ENCODE assay signal across 8 cellular contexts in the genomic region with DNA sequence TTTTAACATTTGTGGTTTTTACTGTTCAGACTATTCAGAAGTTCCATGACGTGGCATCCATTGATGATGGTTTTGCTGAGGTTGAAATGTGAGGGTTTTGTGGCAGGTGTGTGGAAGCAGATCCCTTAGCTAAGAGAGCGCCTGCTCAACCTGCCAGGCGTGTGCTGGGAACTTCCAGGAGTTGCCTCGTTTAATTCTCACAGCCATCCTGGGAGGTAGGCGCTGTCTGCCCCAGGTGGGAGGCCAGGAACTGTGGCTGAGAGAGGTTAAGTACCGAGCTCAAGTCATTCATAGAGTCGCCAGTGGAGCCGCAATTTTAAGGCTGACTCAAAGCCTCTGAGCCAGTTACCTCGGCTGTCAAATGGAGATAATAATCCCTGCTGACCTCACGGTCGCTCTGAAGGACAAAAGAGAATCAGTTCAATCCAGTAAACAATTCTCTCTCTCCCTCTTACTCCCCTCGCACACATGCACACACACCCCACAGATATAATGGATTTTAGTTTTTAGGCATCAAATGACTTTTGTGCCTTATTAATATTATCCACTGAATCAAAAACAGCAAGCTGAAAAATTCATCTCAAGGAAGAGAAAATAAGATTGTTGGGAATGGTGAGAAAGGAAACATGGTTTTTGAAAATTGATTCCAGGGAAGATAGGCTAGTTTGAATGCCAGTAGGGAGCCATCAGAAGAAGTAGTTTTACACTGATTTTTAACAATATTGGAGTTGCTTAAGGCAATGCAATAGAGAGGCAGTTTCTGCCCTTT.
DNase-seq lines count a peak whose midpoint lies in the region; ATAC-seq lines count a peak whose summit lies in the region.

No MANE protein-coding gene starts in this region.

- peak; percentile 83 for DNase-seq in M059J (ENCODE audit: low read depth)
- peak; percentile 16 to 68 for DNase-seq in activated T-helper 1 cell treated with anti-CD3 and anti-CD28 coated beads, Interleukin-2, amount 50 U/mL, for 16 hours (ENCODE audit: low read depth in 1 of 2, low spot score in 1 of 2)
- no peak for DNase-seq in Right ventricle myocardium superior
- peak; percentile 66 to 77 for DNase-seq in stimulated activated CD4-positive, alpha-beta T cell treated with anti-CD3 and anti-CD28 coated beads, Interleukin-15, amount 100 ng/mL, for 48 hours (ENCODE audit: low read depth in 2 of 2)
- DNase-seq in NCI-H1436 treated with DMSO at 0.1 percent for 48 hours (lab: John Stamatoyannopoulos, UW), result no peak
- DNase-seq in anterior cingulate cortex (lab: John Stamatoyannopoulos, UW), result no peak
- no peak for DNase-seq in RPMI8226

- ATAC-seq in GM18870 (IDR thresholded peaks at IDR 0.05; ENCODE audit: unreplicated experiment), result peak; percentile 25
- ATAC-seq in Right ventricle myocardium superior (ENCODE audit: poor library complexity), result peak; percentile 14

- intact Hi-C loops in Right ventricle myocardium superior (cut with DNase I), result no loop called here

Comparison
In these comparisons a context has a peak if more than half of its experiments do, and no peak if none do; other contexts are left out.
1. DNase-seq: peak in M059J (single experiment), activated T-helper 1 cell treated with anti-CD3 and anti-CD28 coated beads, Interleukin-2, amount 50 U/mL, for 16 hours (2 of 2) and stimulated activated CD4-positive, alpha-beta T cell treated with anti-CD3 and anti-CD28 coated beads, Interleukin-15, amount 100 ng/mL, for 48 hours (2 of 2); none in Right ventricle myocardium superior (single experiment), NCI-H1436 treated with DMSO at 0.1 percent for 48 hours (single experiment), anterior cingulate cortex (0 of 58) and RPMI8226 (single experiment).